ENCODE assay signal across 24 cellular contexts in genomic region chr17:34567665-34568064, GRCh38. TPM values are rescaled to one million over a fixed set of nuclear protein-coding genes. Genes with fewer than 3 reads are reported as not detected.
A peak's percentile ranks its signal among the peaks of the same experiment; 100 is the strongest.
DNase-seq lines count a peak whose midpoint lies in the region; ATAC-seq, FAIRE-seq and TF ChIP-seq lines count a peak whose summit lies in the region.
"Had no signal": no experiment of that assay in that cellular context is flagged by ENCODE, and none has a peak within 500 bp of the region (broad histone marks: within the 10 kb centered on the region; RNA-seq: fewer than 3 reads in every experiment).

No MANE protein-coding gene starts in this region.

- H3K9me3 ChIP-seq in HepG2 (ENCODE audit: low read length): no peaks in the 10 kb centered on the region
- H3K9me3 ChIP-seq in right lobe of liver: no peaks in the 10 kb centered on the region
- H3K9me3 ChIP-seq: BE2C, MG63, upper lobe of right lung had no signal

- H3K4me1 ChIP-seq in HepG2 (ENCODE audit: insufficient read depth, low read length): no peaks in the 10 kb centered on the region
- no peaks in the 10 kb centered on the region for H3K4me1 ChIP-seq in right lobe of liver
- H3K4me1 ChIP-seq: upper lobe of right lung had no signal

- 7% methylated on average over 3 of the region's 5 CpGs for WGBS in HepG2 (ENCODE audit: low lambda C conversion rate)
- 20% methylated on average over 2 of the region's 5 CpGs for WGBS in right lobe of liver (ENCODE audit: insufficient coverage, low coverage, low lambda C conversion rate, missing lambda C conversion rate)

- POLR2A ChIA-PET in HepG2 (lab: Yijun Ruan, JAX): no interaction called here

- no peaks in the 10 kb centered on the region for H3K79me2 ChIP-seq in HepG2 (ENCODE audit: insufficient read depth, low read length)

- CTCF ChIA-PET in HepG2 (lab: Yijun Ruan, JAX; ENCODE audit: low intra/inter-chr PET ratio, low total read pairs): no interaction called here

- BruUV-seq in HepG2 (replicated peaks; lab: Mats Ljungman, UMichigan): no TSS peak

- intact Hi-C loops in HepG2 (cut with micrococcal nuclease; ENCODE audit: unreplicated experiment) (no loop called here), right lobe of liver (cut with DNase I) (no loop called here)

- peaks cover 0 to 5% of the 10 kb centered on the region in 2 experiments; a peak in 2 of 5 replicates for H3K27me3 ChIP-seq in HepG2 (ENCODE audit: control insufficient read depth in 1 of 2, insufficient read depth in 2 of 2, low read length in 2 of 2)
- H3K27me3 ChIP-seq in right lobe of liver: no peaks in the 10 kb centered on the region
- H3K27me3 ChIP-seq: BE2C, MG63 had no signal

- H3K4me2 ChIP-seq in HepG2 (ENCODE audit: low read depth, low read length): no peak overlapping the region

- H3K4me3 ChIP-seq in HepG2 (replicated peaks in 1 of 3; ENCODE audit: insufficient read depth in 1 of 3, low read depth in 2 of 3, low read length in 3 of 3) (no peak overlapping the region), right lobe of liver (no peak overlapping the region)
- H3K4me3 ChIP-seq: lung, MG63, upper lobe of right lung had no signal

- H2AFZ ChIP-seq in HepG2 (ENCODE audit: low read length): no peak overlapping the region

- no peaks in the 10 kb centered on the region for H4K20me1 ChIP-seq in HepG2 (ENCODE audit: insufficient read depth, low read length)

- TF ChIP-seq EP300 in HepG2 (IDR thresholded peaks at IDR 0.05; ENCODE audit: low read depth in 2 of 2, low read length in 2 of 2) (no peak), HepG2 (CRISPR knock-in tag; IDR thresholded peaks at IDR 0.05; ENCODE audit: borderline replicate concordance) (no peak)

- peak; percentile 66 for ATAC-seq in HepG2
- no peak for ATAC-seq in right lobe of liver
- ATAC-seq in GM21447 (IDR thresholded peaks at IDR 0.05; ENCODE audit: unreplicated experiment): no peak
- ATAC-seq: HCT116, T-helper 17 cell, upper lobe of right lung had no signal

- FAIRE-seq in HepG2 (lab: Jason Lieb, UNC): no peak
- no peak for FAIRE-seq in urothelium cell line (lab: Jason Lieb, UNC)
- FAIRE-seq: bronchial epithelial cell, kidney had no signal

- DNase-seq in HepG2 (ENCODE audit: low spot score) (peak; percentile 40), right lobe of liver (no peak), SW480 (ENCODE audit: low spot score) (peak; percentile 54), iPS-NIHi7 (ENCODE audit: extremely low spot score) (peak; percentile 49), urothelium cell line (ENCODE audit: low spot score) (peak; percentile 54), COLO668 (lab: John Stamatoyannopoulos, UW; ENCODE audit: unreplicated experiment) (no peak), UCSD-AML1 (lab: John Stamatoyannopoulos, UW; ENCODE audit: unreplicated experiment) (no peak)
- DNase-seq: 8988T; activated CD4-positive, alpha-beta T cell treated with anti-CD3 and anti-CD28 coated beads for 4 hours; activated T-cell treated with anti-CD3 and anti-CD28 coated beads, Interleukin-2, amount 50 U/mL, for 24 hours; BE2C; cortex of kidney; kidney; MG63; NCI-H1417 treated with DMSO at 0.1 percent for 48 hours; NCI-H2107; stimulated activated CD4-positive, alpha-beta T cell treated with anti-CD3 and anti-CD28 coated beads, Interleukin-15, amount 100 ng/mL, for 24 hours; T-helper 17 cell; upper lobe of right lung had no signal

- TF ChIP-seq CTCF in HepG2 (CRISPR knock-in tag; IDR thresholded peaks at IDR 0.05) (no peak), right lobe of liver (IDR thresholded peaks at IDR 0.05) (no peak)

- H3K36me3 ChIP-seq in HepG2 (replicated peaks in 1 of 2; ENCODE audit: control insufficient read depth in 1 of 2, insufficient read depth in 2 of 2, low read length in 2 of 2): no peaks in the 10 kb centered on the region
- no peaks in the 10 kb centered on the region for H3K36me3 ChIP-seq in right lobe of liver
- H3K36me3 ChIP-seq: BE2C, MG63, upper lobe of right lung had no signal

- TF ChIP-seq RAD21 in HepG2 (CRISPR knock-in tag; IDR thresholded peaks at IDR 0.05): no peak

- in situ Hi-C loops in HepG2 (cut with HindIII; ENCODE audit: extremely low pct_ligation_motif_present, low pct_unique_long_range_greater_than_20kb): no loop called here

- TF ChIP-seq POLR2A in HepG2 (IDR thresholded peaks at IDR 0.05; ENCODE audit: insufficient read depth in 1 of 2, low read depth in 2 of 2, low read length in 2 of 2): no peak
- no peak for TF ChIP-seq POLR2A in right lobe of liver (IDR thresholded peaks at IDR 0.05)

- H3K9ac ChIP-seq in HepG2 (ENCODE audit: insufficient read depth, low read depth, low read length): no peak overlapping the region

- H3K27ac ChIP-seq in HepG2 (ENCODE audit: extremely low read length, insufficient read depth, low read length) (no peak overlapping the region), right lobe of liver (no peak overlapping the region)
- H3K27ac ChIP-seq: upper lobe of right lung had no signal

TF ChIP-seq in HepG2, 621 proteins besides CTCF, POLR2A, EP300 and RAD21 (continues in another document):
- TF ChIP-seq ZNF205 (CRISPR knock-in tag; IDR thresholded peaks at IDR 0.05) (no peak), FOXP4 (CRISPR knock-in tag; IDR thresholded peaks at IDR 0.05) (no peak), GATAD2A (CRISPR knock-in tag; IDR thresholded peaks at IDR 0.05) (no peak), CENPX (CRISPR knock-in tag; IDR thresholded peaks at IDR 0.05) (no peak), ZNF224 (CRISPR knock-in tag; IDR thresholded peaks at IDR 0.05) (no peak)

RNA-seq across cellular contexts. Expression of gene TMEM132E, which starts 11.7 kb away (rescaled TPM):
- not detected in 2 replicates for total RNA-seq in HepG2 (2016; rRNA removed; fragmentation: Illumina TruSeq; extraction: Trizol)
- total RNA-seq in HepG2 (2016; cell fraction: cytosol; rRNA removed; fragmentation: Illumina TruSeq; extraction: Trizol; ENCODE audit: low read depth): not detected in 2 replicates
- not detected in 2 replicates for total RNA-seq in HepG2 (2016; cell fraction: insoluble cytoplasmic fraction; rRNA removed; fragmentation: Illumina TruSeq; extraction: Trizol)
- total RNA-seq in HepG2 (2016; cell fraction: membrane; rRNA removed; fragmentation: Illumina TruSeq; extraction: Trizol): not detected in 2 replicates
- not detected in 2 replicates for total RNA-seq in HepG2 (2016; cell fraction: nucleus; rRNA removed; fragmentation: Illumina TruSeq; extraction: Trizol)
- 0.01 TPM in 1 of 2 replicates, not detected in the other for polyA plus RNA-seq in HepG2 (2011; rRNA removed)
- polyA plus RNA-seq in HepG2 (2011; cell fraction: cytosol; rRNA removed): not detected in 2 replicates
- not detected in 2 replicates for polyA plus RNA-seq in HepG2 (2011; cell fraction: nucleus; rRNA removed)
- polyA plus RNA-seq in HepG2 (2012): not detected in 2 replicates
- not detected in 2 replicates for polyA plus RNA-seq in HepG2 (2016; cell fraction: cytosol; fragmentation: Illumina TruSeq; extraction: Trizol; ENCODE audit: low read depth)
- not detected in 2 replicates for polyA plus RNA-seq in HepG2 (2016; cell fraction: insoluble cytoplasmic fraction; fragmentation: Illumina TruSeq; extraction: Trizol; ENCODE audit: low read depth)
- polyA plus RNA-seq in HepG2 (2016; cell fraction: membrane; fragmentation: Illumina TruSeq; extraction: Trizol; ENCODE audit: low read depth): not detected in 2 replicates
- polyA plus RNA-seq in HepG2 (2016; cell fraction: nucleus; fragmentation: Illumina TruSeq; extraction: Trizol; ENCODE audit: insufficient read depth, low read depth): not detected in 2 replicates
- not detected in 2 replicates for polyA minus RNA-seq in HepG2 (2011; rRNA and poly(A)+ RNA removed; ENCODE audit: low replicate concordance)
- polyA minus RNA-seq in HepG2 (2011; cell fraction: cytosol; rRNA and poly(A)+ RNA removed): not detected in 2 replicates
- not detected in 2 replicates for polyA minus RNA-seq in HepG2 (2011; cell fraction: nucleus; rRNA and poly(A)+ RNA removed)
- under 1 TPM; 0.31 to 0.56 (median 0.43) TPM for total RNA-seq in right lobe of liver
- total RNA-seq: bronchial epithelial cell, SK-MEL-5, T-helper 17 cell had no signal

Comparison
In these comparisons a context has a peak if more than half of its experiments do, and no peak if none do; other contexts are left out.
1. DNase-seq: peak in HepG2 (single experiment), SW480 (single experiment), iPS-NIHi7 (single experiment) and urothelium cell line (single experiment); none in right lobe of liver (0 of 3), COLO668 (single experiment) and UCSD-AML1 (single experiment).